In genomic region chr11:78415338-78415737, GRCh38 we compare ENCODE assay signal across 15 cellular contexts. TPM values are rescaled to one million over a fixed set of nuclear protein-coding genes. Genes with fewer than 3 reads are reported as not detected.
DNase-seq lines count a peak whose midpoint lies in the region; ATAC-seq and TF ChIP-seq lines count a peak whose summit lies in the region.
"Had no signal": no experiment of that assay in that cellular context is flagged by ENCODE, and none has a peak within 500 bp of the region (broad histone marks: within the 10 kb centered on the region; RNA-seq: fewer than 3 reads in every experiment).

No MANE protein-coding gene starts in this region.

- no peak for TF ChIP-seq POLR2A in heart left ventricle (IDR thresholded peaks at IDR 0.05)
- TF ChIP-seq POLR2A in tibial nerve (IDR thresholded peaks at IDR 0.05), result no peak

- no peak overlapping the region for H4K91ac ChIP-seq in mesenchymal stem cell (ENCODE audit: low read length)

- H2BK15ac ChIP-seq in mesenchymal stem cell (ENCODE audit: low read depth, poor library complexity, severe bottlenecking), result no peak overlapping the region

- no peak overlapping the region for H3K18ac ChIP-seq in mesenchymal stem cell (ENCODE audit: low read depth in 1 of 2, low read length in 2 of 2)

- H2BK5ac ChIP-seq in mesenchymal stem cell (ENCODE audit: low read depth, low read length, poor library complexity, severe bottlenecking), result no peak overlapping the region

- H3K27ac ChIP-seq in heart left ventricle (peak overlapping the region in 9 of 12 donors; percentile 93 to 99 (median 97)), mesenchymal stem cell (ENCODE audit: low read length, poor library complexity, severe bottlenecking) (peak overlapping the region; percentile 21), tibial nerve (peak overlapping the region in 3 of 4 donors; percentile 94 to 100 (median 98))
- H3K27ac ChIP-seq: epithelial cell of prostate, SK-N-MC had no signal

- no peak overlapping the region for H2BK12ac ChIP-seq in mesenchymal stem cell (ENCODE audit: low read length in 2 of 2)

- ATAC-seq in heart left ventricle (no peak), Right ventricle myocardium superior (ENCODE audit: poor library complexity) (no peak), T-cell (replicated peaks in 1 of 4) (no peak)
- ATAC-seq: stimulated activated effector memory CD8-positive, alpha-beta T cell treated with anti-CD3 and anti-CD28 coated beads, Interleukin-12 subunit alpha, Interleukin-12 subunit beta, amount 100 ng/mL, for 72 hours had no signal

- TF ChIP-seq CTCF in heart left ventricle (IDR thresholded peaks at IDR 0.05), result no peak
- TF ChIP-seq CTCF in tibial nerve (IDR thresholded peaks at IDR 0.05), result no peak

- H3K4me3 ChIP-seq in heart left ventricle, result no peak overlapping the region
- no peak overlapping the region for H3K4me3 ChIP-seq in mesenchymal stem cell (ENCODE audit: insufficient read depth in 1 of 2, low read depth in 1 of 2, low read length in 2 of 2)
- H3K4me3 ChIP-seq in tibial nerve, result no peak overlapping the region
- H3K4me3 ChIP-seq: SK-N-MC had no signal

- H2AK5ac ChIP-seq in mesenchymal stem cell (ENCODE audit: low read length, severe bottlenecking), result no peak overlapping the region

- WGBS in heart left ventricle, 4 donors, result 54 to 81% (median 71%) methylated on average over 4 of the region's 4 CpGs
- WGBS in mesenchymal stem cell, result 95% methylated on average over 4 of the region's 4 CpGs
- WGBS in tibial nerve, 2 donors, result 67 to 70% methylated on average over 4 of the region's 4 CpGs

- H2AFZ ChIP-seq in mesenchymal stem cell (ENCODE audit: low read depth, low read length), result no peak overlapping the region
- H2AFZ ChIP-seq: neural progenitor cell had no signal

- no peak overlapping the region for H3K27ac Mint-ChIP-seq in T-cell
- H3K27ac Mint-ChIP-seq: neural progenitor cell had no signal

- H3K4ac ChIP-seq in mesenchymal stem cell (ENCODE audit: low read depth in 1 of 2, low read length in 2 of 2), result no peak overlapping the region

- DNase-seq in heart left ventricle (no peak), Right ventricle myocardium superior (no peak), T-cell (no peak), mesenchymal stem cell (no peak), tibial nerve (ENCODE audit: low spot score in 2 of 2) (no peak), germinal center (ENCODE audit: low spot score) (no peak), HuH-7 (ENCODE audit: low spot score) (no peak), NCI-H510A (lab: John Stamatoyannopoulos, UW) (no peak)
- DNase-seq: activated CD4-positive, alpha-beta T cell treated with anti-CD3 and anti-CD28 coated beads, Interleukin-2, amount 50 U/mL, for 48 hours; GF-D8; NCI-H69 had no signal

- H3K27me3 Mint-ChIP-seq in T-cell, result peaks cover 9 to 14% of the 10 kb centered on the region in 2 donors

- peaks cover 0 to 12% (median under 1%) of the 10 kb centered on the region in 12 donors for H3K9me3 ChIP-seq in heart left ventricle
- H3K9me3 ChIP-seq in mesenchymal stem cell (ENCODE audit: control insufficient read depth, low read length), result peaks cover 9% of the 10 kb centered on the region
- peaks cover 0 to 10% (median 0%) of the 10 kb centered on the region in 4 donors for H3K9me3 ChIP-seq in tibial nerve

- POLR2A ChIA-PET in T-cell (lab: Charles Lee), result interaction anchor here in 1 of 2 donors (0.5 kb wide), 1 partner anchor 272 kb away, joined by 3 read pairs; no protein-coding TSS in a partner anchor

- intact Hi-C loops in heart left ventricle (cut with DNase I), result loop anchor here (2.0 to 10.0 kb wide), 13 partner anchors 61 to 278 kb away; partner anchors contain the start of genes ALG8 (in 1 of the 10), KCTD21 (in 1 of the 10) and USP35 (in 1 of the 10)
- intact Hi-C loops in Right ventricle myocardium superior (cut with DNase I), result loop anchor here (5.0 to 10.0 kb wide), 3 partner anchors 149 to 253 kb away; no protein-coding TSS in a partner anchor

- H3K4me2 ChIP-seq in mesenchymal stem cell (ENCODE audit: low read length, poor library complexity, severe bottlenecking), result no peak overlapping the region

- H4K8ac ChIP-seq in mesenchymal stem cell (ENCODE audit: low read length), result no peak overlapping the region

- CTCF ChIA-PET in T-cell (lab: Charles Lee), result interaction anchor here (0.5 to 5.7 kb wide), 9 partner anchors 10 to 276 kb away, joined by 3 to 62 read pairs (median 4); partner anchors contain the start of gene ALG8 (in 1 of the 2)

- H3K36me3 Mint-ChIP-seq in T-cell, result no peaks in the 10 kb centered on the region

- H3K9ac ChIP-seq in mesenchymal stem cell (ENCODE audit: low read length), result peak overlapping the region; percentile 93
- H3K9ac ChIP-seq: neural progenitor cell had no signal

- H3K4me3 Mint-ChIP-seq in T-cell, result peak overlapping the region; percentile 5 to 31 (median 22)

- H3K9me3 Mint-ChIP-seq in T-cell, result no peaks in the 10 kb centered on the region
- H3K9me3 Mint-ChIP-seq: stimulated activated effector memory CD8-positive, alpha-beta T cell treated with anti-CD3 and anti-CD28 coated beads, Interleukin-12 subunit alpha, Interleukin-12 subunit beta, amount 100 ng/mL, for 72 hours had no signal

- H3K36me3 ChIP-seq in heart left ventricle, result peaks cover 0 to under 1% (median 0%) of the 10 kb centered on the region in 9 donors
- no peaks in the 10 kb centered on the region for H3K36me3 ChIP-seq in mesenchymal stem cell (ENCODE audit: control insufficient read depth in 1 of 2, insufficient read depth in 2 of 2, low read depth in 1 of 2, low read length in 2 of 2)
- H3K36me3 ChIP-seq in tibial nerve, result peaks cover 0 to 7% (median 0%) of the 10 kb centered on the region in 3 donors

- H2BK120ac ChIP-seq in mesenchymal stem cell (ENCODE audit: low read depth, low read length), result no peak overlapping the region

- peaks cover 9% of the 10 kb centered on the region for H3K79me1 ChIP-seq in mesenchymal stem cell (replicated peaks; ENCODE audit: low read length, poor library complexity, severe bottlenecking)

- peaks cover 0 to 52% (median 26%) of the 10 kb centered on the region in 12 donors for H3K4me1 ChIP-seq in heart left ventricle
- peaks cover 8% of the 10 kb centered on the region for H3K4me1 ChIP-seq in mesenchymal stem cell (ENCODE audit: control insufficient read depth, insufficient read depth, low read depth, low read length)
- H3K4me1 ChIP-seq in tibial nerve, result peaks cover 0 to 37% (median 19%) of the 10 kb centered on the region in 4 donors

- no peak overlapping the region for H3K14ac ChIP-seq in mesenchymal stem cell (ENCODE audit: low read length in 2 of 2)

- H3K27me3 ChIP-seq in heart left ventricle (no peaks in the 10 kb centered on the region), mesenchymal stem cell (ENCODE audit: control insufficient read depth in 1 of 2, insufficient read depth in 1 of 2, low read length in 2 of 2) (no peaks in the 10 kb centered on the region), tibial nerve (no peaks in the 10 kb centered on the region)

- H3K23ac ChIP-seq in mesenchymal stem cell (ENCODE audit: low read length in 2 of 2), result no peak overlapping the region

- H3K4me1 Mint-ChIP-seq in T-cell, result peaks cover 13 to 29% (median 19%) of the 10 kb centered on the region in 3 donors

- TF ChIP-seq EP300 in tibial nerve (IDR thresholded peaks at IDR 0.05), result no peak

RNA-seq across cellular contexts. Expression of gene GAB2, which starts 2.3 kb away (rescaled TPM):
- total RNA-seq in heart left ventricle (10 to 100 TPM; 25.6 to 53.0 (median 32.0) TPM), Right ventricle myocardium superior (14.9 TPM), T-cell (10 to 100 TPM in 2 of 5 donors, 1 to 10 TPM in 3; 5.4 to 17.2 (median 8.8) TPM), tibial nerve (10 to 100 TPM; 39.6 to 57.3 (median 46.6) TPM)
- polyA plus RNA-seq in heart left ventricle, result 10 to 100 TPM in 1 of 2 donors, 1 to 10 TPM in 1; 6.1 to 19.3 TPM
- 9.8 TPM for polyA plus RNA-seq in mesenchymal stem cell (2013, experiment 1 of 2)
- polyA plus RNA-seq in mesenchymal stem cell (2013, experiment 2 of 2), result 9.2 TPM

Comparison
In these comparisons a context has a peak if more than half of its experiments do, and no peak if none do; other contexts are left out.
1. H3K27ac ChIP-seq: peak in every context shown above with its lines; median percentile 98 in tibial nerve; 97 in heart left ventricle; 21 in mesenchymal stem cell.